Comparison of ENCODE assay signal across 1 cellular context in genomic region chr3:12706504-12707253, GRCh38.
TF ChIP-seq lines count a peak whose summit lies in the region.

No MANE protein-coding gene starts in this region.

TF ChIP-seq in HepG2, 621 proteins besides CTCF, POLR2A, EP300 and RAD21 (continued from another document):
- TF ChIP-seq RNF219 (CRISPR knock-in tag; IDR thresholded peaks at IDR 0.05) = no peak
- TF ChIP-seq HOXD1 (CRISPR knock-in tag; IDR thresholded peaks at IDR 0.05) = no peak
- peak; percentile 42; the same call in 1 of the 2 replicates for TF ChIP-seq TFAP4 (IDR thresholded peaks at IDR 0.05; ENCODE audit: borderline replicate concordance, low read depth)
- TF ChIP-seq TRIM22 (IDR thresholded peaks at IDR 0.05) = no peak
- no peak for TF ChIP-seq BATF2 (CRISPR knock-in tag; IDR thresholded peaks at IDR 0.05)
